In the genomic region with DNA sequence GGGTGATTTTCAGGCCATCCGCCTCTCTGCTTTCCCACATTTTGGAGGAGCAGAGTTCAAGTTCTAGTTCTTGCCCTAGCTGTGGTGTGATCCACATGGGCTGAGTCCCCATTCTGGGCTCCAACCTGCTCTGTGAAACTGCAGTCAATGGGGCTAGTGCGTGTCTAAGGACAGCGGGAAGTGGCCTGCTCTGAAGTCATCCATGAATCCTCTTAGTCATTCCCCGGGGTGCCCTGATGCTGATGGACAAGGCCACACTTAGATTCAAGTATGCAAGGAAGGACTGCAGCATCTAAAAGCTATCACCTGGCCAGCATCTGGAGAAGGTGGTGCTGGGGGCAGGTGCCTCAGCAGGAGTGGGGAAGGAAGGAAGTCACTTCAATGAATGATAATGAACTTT, we compare ENCODE assay signal across 16 cellular contexts.
"Had no signal": no experiment of that assay in that cellular context is flagged by ENCODE, and none has a peak within 500 bp of the region (broad histone marks: within the 10 kb centered on the region; RNA-seq: fewer than 3 reads in every experiment).

No MANE protein-coding gene starts in this region.

- H3K36me3 ChIP-seq: heart right ventricle, prostate gland, sigmoid colon, thoracic aorta, uterus had no signal

- H3K27ac ChIP-seq: heart right ventricle, prostate gland, sigmoid colon, thoracic aorta, uterus had no signal

- H3K9me3 ChIP-seq: heart right ventricle, prostate gland, sigmoid colon, thoracic aorta, uterus had no signal

- H3K4me1 ChIP-seq: prostate gland, uterus had no signal

- H3K4me3 Mint-ChIP-seq: activated naive CD8-positive, alpha-beta T cell treated with anti-CD3 and anti-CD28 coated beads, Interleukin-2, amount 10 ng/mL, durations not matched to agents 7 days and 5 days; stimulated activated naive CD8-positive, alpha-beta T cell treated with anti-CD3 and anti-CD28 coated beads, Interleukin-15, Interleukin-2, amounts not matched to agents 100 ng/mL and 50 ng/mL, for 24 hours; T-helper 17 cell had no signal

- H3K27me3 ChIP-seq: sigmoid colon, uterus had no signal

- H3K9me3 Mint-ChIP-seq: activated naive CD8-positive, alpha-beta T cell treated with anti-CD3 and anti-CD28 coated beads, Interleukin-2, amount 10 ng/mL, durations not matched to agents 7 days and 5 days; stimulated activated naive CD8-positive, alpha-beta T cell treated with anti-CD3 and anti-CD28 coated beads, Interleukin-15, Interleukin-2, amounts not matched to agents 100 ng/mL and 50 ng/mL, for 24 hours had no signal

- H3K4me1 Mint-ChIP-seq: T-helper 17 cell had no signal

- H3K4me3 ChIP-seq: heart right ventricle, prostate gland, sigmoid colon, thoracic aorta, uterus had no signal

- H3K27ac Mint-ChIP-seq: activated naive CD8-positive, alpha-beta T cell treated with anti-CD3 and anti-CD28 coated beads, Interleukin-2, amount 10 ng/mL, durations not matched to agents 7 days and 5 days; stimulated activated naive CD8-positive, alpha-beta T cell treated with anti-CD3 and anti-CD28 coated beads, Interleukin-15, Interleukin-2, amounts not matched to agents 100 ng/mL and 50 ng/mL, for 24 hours; T-helper 17 cell had no signal

- ATAC-seq: activated CD4-positive, CD25-positive, alpha-beta regulatory T cell treated with anti-CD3 and anti-CD28 coated beads, Interleukin-2, amount 50 U/mL, for 24 hours; T-helper 17 cell had no signal

- DNase-seq: activated CD4-positive, alpha-beta T cell treated with anti-CD3 and anti-CD28 coated beads, Interleukin-2, amount 50 U/mL, for 4 hours; activated gamma-delta T cell; activated naive CD8-positive, alpha-beta T cell treated with anti-CD3 and anti-CD28 coated beads, Interleukin-2, amount 10 ng/mL, durations not matched to agents 7 days and 5 days; activated T-cell treated with anti-CD3 and anti-CD28 coated beads, Interleukin-2, amount 50 U/mL, for 48 hours; aorta; heart right ventricle; kidney; left ventricle myocardium superior; sigmoid colon; stimulated activated CD4-positive, alpha-beta T cell treated with anti-CD3 and anti-CD28 coated beads, Interleukin-4, amount 100 ng/mL, for 1 hour; T-helper 17 cell had no signal

- H3K36me3 Mint-ChIP-seq: activated naive CD8-positive, alpha-beta T cell treated with anti-CD3 and anti-CD28 coated beads, Interleukin-2, amount 10 ng/mL, durations not matched to agents 7 days and 5 days had no signal
